In genomic region chr15:58440181-58440910, GRCh38 we compare ENCODE assay signal across 9 cellular contexts. TPM values are rescaled to one million over a fixed set of nuclear protein-coding genes. Genes with fewer than 3 reads are reported as not detected.
A peak's percentile ranks its signal among the peaks of the same experiment; 100 is the strongest.
DNase-seq lines count a peak whose midpoint lies in the region; ATAC-seq, FAIRE-seq and TF ChIP-seq lines count a peak whose summit lies in the region.
"Had no signal": no experiment of that assay in that cellular context is flagged by ENCODE, and none has a peak within 500 bp of the region (broad histone marks: within the 10 kb centered on the region; RNA-seq: fewer than 3 reads in every experiment).

No MANE protein-coding gene starts in this region.

- TF ChIP-seq POLR2A in suprapubic skin (IDR thresholded peaks at IDR 0.05) = no peak

- no peak for TF ChIP-seq EP300 in suprapubic skin (IDR thresholded peaks at IDR 0.05)

- H3K9ac ChIP-seq in keratinocyte (ENCODE audit: control insufficient read depth, extremely low read depth, insufficient read depth, low read length) = peak overlapping the region; percentile 39

- H3K27me3 ChIP-seq in keratinocyte (ENCODE audit: control insufficient read depth, extremely low read depth, insufficient read depth, low read length) (no peaks in the 10 kb centered on the region), suprapubic skin (no peaks in the 10 kb centered on the region)
- H3K27me3 ChIP-seq: testis had no signal

- in situ Hi-C loops in astrocyte of the spinal cord (cut with HindIII; ENCODE audit: low sequenced_read_pairs) = no loop called here

- peak overlapping the region; percentile 60 for H3K4me2 ChIP-seq in keratinocyte (ENCODE audit: control insufficient read depth, extremely low read depth, insufficient read depth, low read depth, low read length)

- no peaks in the 10 kb centered on the region for H4K20me1 ChIP-seq in keratinocyte (ENCODE audit: control insufficient read depth, extremely low read depth, insufficient read depth, low read length)

- dilution Hi-C loops in keratinocyte (cut with MboI; ENCODE audit: extremely low pct_ligation_motif_present, low sequenced_read_pairs) = no loop called here

- DNase-seq in LHCN-M2 (ENCODE audit: low read depth) (peak; percentile 97), astrocyte of the spinal cord (ENCODE audit: low read depth, low spot score) (peak; percentile 12), keratinocyte (ENCODE audit: low read depth, low spot score) (no peak), suprapubic skin (ENCODE audit: low spot score in 2 of 2) (peak in 1 of 2 donors; percentile 74), DMS114 treated with DMSO at 0.1 percent for 48 hours (lab: John Stamatoyannopoulos, UW; ENCODE audit: unreplicated experiment) (no peak), SKM-1 (lab: John Stamatoyannopoulos, UW; ENCODE audit: unreplicated experiment) (no peak)
- DNase-seq: activated CD4-positive, alpha-beta T cell treated with anti-CD3 and anti-CD28 coated beads, Interleukin-2, amount 10 ng/mL, durations not matched to agents 7 days and 5 days; testis had no signal

- no peak for TF ChIP-seq CTCF in astrocyte of the spinal cord (IDR thresholded peaks at IDR 0.05; ENCODE audit: low read depth, low read length)
- no peak for TF ChIP-seq CTCF in keratinocyte (optimal IDR thresholded peaks at IDR 0.05 in 1 of 3, IDR thresholded peaks at IDR 0.05 in 1 of 3, conservative IDR thresholded peaks at IDR 0.05 in 1 of 3; ENCODE audit: extremely low read depth in 1 of 3, insufficient read depth in 2 of 3, low read length in 3 of 3)
- no peak for TF ChIP-seq CTCF in suprapubic skin (IDR thresholded peaks at IDR 0.05)

- H3K27ac ChIP-seq in keratinocyte (ENCODE audit: control insufficient read depth, insufficient read depth, low read length) (peak overlapping the region; percentile 88), suprapubic skin (peak overlapping the region; percentile 88)
- H3K27ac ChIP-seq: testis had no signal

- H3K9me3 ChIP-seq in keratinocyte (ENCODE audit: control insufficient read depth, low read depth, low read length) = no peaks in the 10 kb centered on the region
- H3K9me3 ChIP-seq in suprapubic skin = no peaks in the 10 kb centered on the region
- H3K9me3 ChIP-seq: testis had no signal

- H3K36me3 ChIP-seq in keratinocyte (ENCODE audit: control insufficient read depth in 2 of 2, extremely low read depth in 1 of 2, insufficient read depth in 2 of 2, low read length in 2 of 2) (no peaks in the 10 kb centered on the region), suprapubic skin (no peaks in the 10 kb centered on the region)

- H3K4me1 ChIP-seq in keratinocyte (ENCODE audit: control insufficient read depth, extremely low read depth, insufficient read depth, low read length) (peaks cover 37% of the 10 kb centered on the region), suprapubic skin (peaks cover 56% of the 10 kb centered on the region)
- H3K4me1 ChIP-seq: testis had no signal

- no peaks in the 10 kb centered on the region for H3K79me2 ChIP-seq in keratinocyte (ENCODE audit: control insufficient read depth, insufficient read depth, low read length)

- ATAC-seq in GM18858 (IDR thresholded peaks at IDR 0.05; ENCODE audit: unreplicated experiment) = no peak

- H3K4me3 ChIP-seq in astrocyte of the spinal cord (ENCODE audit: low read depth, low read length) (no peak overlapping the region), keratinocyte (ENCODE audit: control insufficient read depth in 2 of 3, extremely low read depth in 1 of 3, insufficient read depth in 2 of 3, low read depth in 1 of 3, low read length in 3 of 3) (no peak overlapping the region), suprapubic skin (no peak overlapping the region)
- H3K4me3 ChIP-seq: testis had no signal

- peak; percentile 68 for FAIRE-seq in keratinocyte (lab: Jason Lieb, UNC)

- H3K9me1 ChIP-seq in keratinocyte (ENCODE audit: control insufficient read depth, extremely low read depth, insufficient read depth, low read length) = no peaks in the 10 kb centered on the region

- 28% methylated on average over 7 of the region's 7 CpGs for WGBS in suprapubic skin

- no peak overlapping the region for H2AFZ ChIP-seq in keratinocyte (ENCODE audit: control insufficient read depth, low read length)

RNA-seq across cellular contexts. Expression of gene LIPC, which starts 8.6 kb away (rescaled TPM):
- total RNA-seq in LHCN-M2 (2014; rRNA removed) = 0.40 and 1.3 TPM in 2 replicates
- polyA plus RNA-seq in LHCN-M2 (2012) = 1.00 TPM
- not detected in 3 replicates for polyA plus RNA-seq in keratinocyte
- not detected for polyA plus RNA-seq in keratinocyte (2011; ENCODE audit: low read depth)
- not detected in 2 replicates for polyA plus RNA-seq in keratinocyte (2011; cell fraction: cytosol; rRNA removed)
- polyA plus RNA-seq in keratinocyte (2011; cell fraction: nucleus; rRNA removed) = not detected in 2 replicates
- polyA plus RNA-seq in keratinocyte (2012; ENCODE audit: low replicate concordance) = not detected in 2 replicates
- polyA minus RNA-seq in keratinocyte = not detected in 3 replicates
- not detected for polyA minus RNA-seq in keratinocyte (2011; cell fraction: cytosol; rRNA and poly(A)+ RNA removed)
- not detected in 2 replicates for polyA minus RNA-seq in keratinocyte (2011; cell fraction: nucleus; rRNA and poly(A)+ RNA removed)
- under 1 TPM in 2 of 4 donors, not detected in 2; 0.26 to 0.96 TPM for total RNA-seq in suprapubic skin

Comparison
In these comparisons a context has a peak if more than half of its experiments do, and no peak if none do; other contexts are left out.
1. DNase-seq: peak in LHCN-M2 (single experiment) and astrocyte of the spinal cord (single experiment); none in keratinocyte (single experiment), DMS114 treated with DMSO at 0.1 percent for 48 hours (single experiment) and SKM-1 (single experiment).